In genomic region chr3:57059416-57059815, GRCh38 we compare ENCODE assay signal across 21 cellular contexts. TPM values are rescaled to one million over a fixed set of nuclear protein-coding genes. Genes with fewer than 3 reads are reported as not detected.
DNase-seq lines count a peak whose midpoint lies in the region; ATAC-seq, FAIRE-seq and TF ChIP-seq lines count a peak whose summit lies in the region.
"Had no signal": no experiment of that assay in that cellular context is flagged by ENCODE, and none has a peak within 500 bp of the region (broad histone marks: within the 10 kb centered on the region; RNA-seq: fewer than 3 reads in every experiment).

No MANE protein-coding gene starts in this region.

- H3K36me3 ChIP-seq in K562 (ENCODE audit: control insufficient read depth, insufficient read depth, low read length) (no peaks in the 10 kb centered on the region), rectal smooth muscle tissue (ENCODE audit: control insufficient read depth, insufficient read depth, low read length) (no peaks in the 10 kb centered on the region), mesenchymal stem cell (ENCODE audit: control insufficient read depth in 1 of 2, insufficient read depth in 2 of 2, low read depth in 1 of 2, low read length in 2 of 2) (peaks cover 0 to 3% of the 10 kb centered on the region in 2 experiments)
- H3K36me3 ChIP-seq: left ventricle myocardium inferior, right lobe of liver had no signal

- DNase-seq in EL: peak; percentile 56
- DNase-seq in NCI-H69 (lab: John Stamatoyannopoulos, UW): peak; percentile 3
- DNase-seq in K562 (ENCODE audit: extremely low read depth in 1 of 4, low spot score in 3 of 4): peak in 2 of 4 experiments; percentile 17 to 24
- DNase-seq in activated T-cell treated with anti-CD3 and anti-CD28 coated beads, Interleukin-2, amount 50 U/mL, for 1 hour: no peak
- no peak for DNase-seq in GM19240 (ENCODE audit: insufficient read length, low spot score)
- no peak for DNase-seq in mesenchymal stem cell
- DNase-seq: activated CD4-positive, alpha-beta T cell treated with anti-CD3 and anti-CD28 coated beads, Interleukin-2, amount 50 U/mL, for 4 hours; activated naive CD4-positive, alpha-beta T cell treated with anti-CD3 and anti-CD28 coated beads, Interleukin-2, amount 50 U/mL, for 16 hours; activated T-cell treated with anti-CD3 and anti-CD28 coated beads for 4 hours; Calu3; left ventricle myocardium inferior; NCI-H1930; right lobe of liver; stimulated activated CD4-positive, alpha-beta T cell treated with anti-CD3 and anti-CD28 coated beads, Interleukin-1b, Interleukin-23, amount 100 ng/mL, for 48 hours had no signal

- H3K23ac ChIP-seq in mesenchymal stem cell (ENCODE audit: low read length in 2 of 2): no peak overlapping the region

- TF ChIP-seq POLR2A in K562 (conservative IDR thresholded peaks at IDR 0.05): no peak

- H2BK12ac ChIP-seq in mesenchymal stem cell (ENCODE audit: low read length in 2 of 2): no peak overlapping the region

- H3K9me1 ChIP-seq in K562 (ENCODE audit: control insufficient read depth, insufficient read depth, low read length): no peaks in the 10 kb centered on the region

- no peaks in the 10 kb centered on the region for H3K79me2 ChIP-seq in K562 (ENCODE audit: control insufficient read depth, insufficient read depth, low read length)

- intact Hi-C loops in K562 (cut with micrococcal nuclease): no loop called here

- POLR2A ChIA-PET in K562 (lab: Yijun Ruan, JAX): interaction anchor here (1.0 kb wide), 1 partner anchor 51 kb away, joined by 6 read pairs; no protein-coding TSS in a partner anchor

- H3K4ac ChIP-seq in mesenchymal stem cell (ENCODE audit: low read depth in 1 of 2, low read length in 2 of 2): no peak overlapping the region

- no peak overlapping the region for H3K4me3 ChIP-seq in K562
- H3K4me3 ChIP-seq in rectal smooth muscle tissue (ENCODE audit: low read length): no peak overlapping the region
- H3K4me3 ChIP-seq in mesenchymal stem cell (ENCODE audit: insufficient read depth in 1 of 2, low read depth in 1 of 2, low read length in 2 of 2): no peak overlapping the region
- H3K4me3 ChIP-seq: left ventricle myocardium inferior, right lobe of liver had no signal

- H4K8ac ChIP-seq in mesenchymal stem cell (ENCODE audit: low read length): no peak overlapping the region

- H3K27ac ChIP-seq in K562 (ENCODE audit: extremely low read depth, low read depth, low read length) (no peak overlapping the region), rectal smooth muscle tissue (ENCODE audit: low read depth, low read length) (peak overlapping the region; percentile 48), mesenchymal stem cell (ENCODE audit: low read length, poor library complexity, severe bottlenecking) (no peak overlapping the region)
- H3K27ac ChIP-seq: right lobe of liver had no signal

- in situ Hi-C loops in K562 (cut with MboI): no loop called here

- H3K27me3 ChIP-seq in K562 (ENCODE audit: control insufficient read depth in 2 of 2, insufficient read depth in 2 of 2, low read length in 2 of 2) (no peaks in the 10 kb centered on the region), rectal smooth muscle tissue (ENCODE audit: control insufficient read depth, insufficient read depth, low read length) (no peaks in the 10 kb centered on the region), mesenchymal stem cell (ENCODE audit: control insufficient read depth in 1 of 2, insufficient read depth in 1 of 2, low read length in 2 of 2) (peaks cover 0 to 9% of the 10 kb centered on the region in 2 experiments)
- H3K27me3 ChIP-seq: right lobe of liver had no signal

- H2AFZ ChIP-seq in K562 (ENCODE audit: low read depth, low read length) (no peak overlapping the region), mesenchymal stem cell (ENCODE audit: low read depth, low read length) (no peak overlapping the region)

- H3K18ac ChIP-seq in mesenchymal stem cell (ENCODE audit: low read depth in 1 of 2, low read length in 2 of 2): no peak overlapping the region

- H2AK5ac ChIP-seq in mesenchymal stem cell (ENCODE audit: low read length, severe bottlenecking): no peak overlapping the region

- ATAC-seq in K562 (no peak), HG03095 (IDR thresholded peaks at IDR 0.05; ENCODE audit: unreplicated experiment) (no peak)

- H3K79me1 ChIP-seq in mesenchymal stem cell (replicated peaks; ENCODE audit: low read length, poor library complexity, severe bottlenecking): peaks cover 2% of the 10 kb centered on the region

- H4K91ac ChIP-seq in mesenchymal stem cell (ENCODE audit: low read length): no peak overlapping the region

- H4K20me1 ChIP-seq in K562 (replicated peaks; ENCODE audit: control insufficient read depth, insufficient read depth, low read length): no peaks in the 10 kb centered on the region

- 0% methylated on average over 1 of the region's 3 CpGs for WGBS in K562 (ENCODE audit: insufficient coverage, low coverage, missing lambda C conversion rate)
- WGBS in mesenchymal stem cell: 73% methylated on average over 3 of the region's 3 CpGs

- H2BK120ac ChIP-seq in mesenchymal stem cell (ENCODE audit: low read depth, low read length): no peak overlapping the region

- no peak overlapping the region for H2BK15ac ChIP-seq in mesenchymal stem cell (ENCODE audit: low read depth, poor library complexity, severe bottlenecking)

- H3K4me2 ChIP-seq in K562 (ENCODE audit: insufficient read depth, low read length) (no peak overlapping the region), mesenchymal stem cell (ENCODE audit: low read length, poor library complexity, severe bottlenecking) (no peak overlapping the region)

- CTCF ChIA-PET in K562 (lab: Yijun Ruan, JAX; ENCODE audit: low intra/inter-chr PET ratio): interaction anchor here (0.6 kb wide), 1 partner anchor 1197 kb away, joined by 3 read pairs; no protein-coding TSS in a partner anchor

- H3K4me1 ChIP-seq in K562 (replicated peaks in 1 of 2; ENCODE audit: control insufficient read depth in 2 of 2, insufficient read depth in 2 of 2, low read length in 2 of 2): peaks cover 0 to 7% of the 10 kb centered on the region in 2 experiments; a peak in 2 of 5 replicates
- H3K4me1 ChIP-seq in rectal smooth muscle tissue (ENCODE audit: control insufficient read depth, insufficient read depth, low read length): peaks cover 23% of the 10 kb centered on the region
- peaks cover 10% of the 10 kb centered on the region for H3K4me1 ChIP-seq in mesenchymal stem cell (ENCODE audit: control insufficient read depth, insufficient read depth, low read depth, low read length)
- H3K4me1 ChIP-seq: right lobe of liver had no signal

- TF ChIP-seq EP300 in K562 (IDR thresholded peaks at IDR 0.05; ENCODE audit: low read length): no peak

- no TSS peak for BruUV-seq in K562 (replicated peaks; lab: Mats Ljungman, UMichigan)

- H3K14ac ChIP-seq in mesenchymal stem cell (ENCODE audit: low read length in 2 of 2): no peak overlapping the region

- no peak overlapping the region for H2BK5ac ChIP-seq in mesenchymal stem cell (ENCODE audit: low read depth, low read length, poor library complexity, severe bottlenecking)

- no peak for FAIRE-seq in K562 (lab: Jason Lieb, UNC)
- FAIRE-seq: colon, TTC549 had no signal

- TF ChIP-seq RAD21 in K562 (CRISPR knock-in tag; conservative IDR thresholded peaks at IDR 0.05 in 1 of 2, IDR thresholded peaks at IDR 0.05 in 1 of 2): no peak

- H3K9me3 ChIP-seq in K562 (replicated peaks; ENCODE audit: control insufficient read depth, insufficient read depth, low read depth, low read length): no peaks in the 10 kb centered on the region
- H3K9me3 ChIP-seq in mesenchymal stem cell (ENCODE audit: control insufficient read depth, low read length): no peaks in the 10 kb centered on the region
- H3K9me3 ChIP-seq: left ventricle myocardium inferior, right lobe of liver had no signal

- H3K9ac ChIP-seq in K562 (ENCODE audit: insufficient read depth in 1 of 2, low read depth in 2 of 2, low read length in 2 of 2) (no peak overlapping the region), rectal smooth muscle tissue (ENCODE audit: low read length) (no peak overlapping the region), mesenchymal stem cell (ENCODE audit: low read length) (no peak overlapping the region)

- TF ChIP-seq CTCF in K562 (IDR thresholded peaks at IDR 0.05 in 2 of 3, conservative IDR thresholded peaks at IDR 0.05 in 1 of 3; ENCODE audit: insufficient read depth in 2 of 3, low read depth in 1 of 3, low read length in 3 of 3): no peak

TF ChIP-seq in K562, 482 proteins besides CTCF, POLR2A, EP300 and RAD21 (continues in another document):
- TF ChIP-seq, protein P1, sequence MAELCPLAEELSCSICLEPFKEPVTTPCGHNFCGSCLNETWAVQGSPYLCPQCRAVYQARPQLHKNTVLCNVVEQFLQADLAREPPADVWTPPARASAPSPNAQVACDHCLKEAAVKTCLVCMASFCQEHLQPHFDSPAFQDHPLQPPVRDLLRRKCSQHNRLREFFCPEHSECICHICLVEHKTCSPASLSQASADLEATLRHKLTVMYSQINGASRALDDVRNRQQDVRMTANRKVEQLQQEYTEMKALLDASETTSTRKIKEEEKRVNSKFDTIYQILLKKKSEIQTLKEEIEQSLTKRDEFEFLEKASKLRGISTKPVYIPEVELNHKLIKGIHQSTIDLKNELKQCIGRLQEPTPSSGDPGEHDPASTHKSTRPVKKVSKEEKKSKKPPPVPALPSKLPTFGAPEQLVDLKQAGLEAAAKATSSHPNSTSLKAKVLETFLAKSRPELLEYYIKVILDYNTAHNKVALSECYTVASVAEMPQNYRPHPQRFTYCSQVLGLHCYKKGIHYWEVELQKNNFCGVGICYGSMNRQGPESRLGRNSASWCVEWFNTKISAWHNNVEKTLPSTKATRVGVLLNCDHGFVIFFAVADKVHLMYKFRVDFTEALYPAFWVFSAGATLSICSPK (IDR thresholded peaks at IDR 0.05; ENCODE audit: borderline replicate concordance): no peak
- TF ChIP-seq ARID1B (IDR thresholded peaks at IDR 0.05) (no peak), ZFPM2 (CRISPR knock-in tag; IDR thresholded peaks at IDR 0.05) (no peak)

RNA-seq across cellular contexts. Expression of gene SPATA12, which starts 1.0 kb away (rescaled TPM):
- total RNA-seq in K562 (2011; cell fraction: chromatin; rRNA removed; ENCODE audit: low replicate concordance): not detected in 2 replicates
- total RNA-seq in K562 (2011; cell fraction: nucleolus; rRNA removed): not detected in 2 replicates
- not detected in 2 replicates for total RNA-seq in K562 (2011; cell fraction: nucleoplasm; rRNA removed)
- total RNA-seq in K562 (2014; rRNA removed): not detected in 2 replicates
- total RNA-seq in K562 (2014; rRNA removed; fragmentation: Illumina TruSeq; extraction: Trizol): not detected in 2 replicates
- total RNA-seq in K562 (2015; rRNA removed; fragmentation: Illumina TruSeq; extraction: Trizol): not detected in 2 replicates
- total RNA-seq in K562 (2021): not detected in 2 replicates
- polyA plus RNA-seq in K562 (2011; rRNA removed): not detected in 2 replicates
- not detected in 2 replicates for polyA plus RNA-seq in K562 (2011; cell fraction: cytosol; rRNA removed)
- not detected in 2 replicates for polyA plus RNA-seq in K562 (2011; cell fraction: nucleus; rRNA removed)
- polyA plus RNA-seq in K562 (2012): not detected in 2 replicates
- not detected in 2 replicates for polyA plus RNA-seq in K562 (2014; fragmentation: Illumina TruSeq; extraction: Trizol)
- not detected for polyA plus RNA-seq in K562 (2014; fragmentation: Nextera tagmentation; extraction: Ambion mirVana)
- polyA plus RNA-seq in K562 (2014; rRNA removed): not detected in 2 replicates
- polyA minus RNA-seq in K562 (2011; rRNA and poly(A)+ RNA removed): not detected in 2 replicates
- polyA minus RNA-seq in K562 (2011; cell fraction: cytosol; rRNA and poly(A)+ RNA removed): not detected in 2 replicates
- not detected in 2 replicates for polyA minus RNA-seq in K562 (2011; cell fraction: nucleus; rRNA and poly(A)+ RNA removed)
- polyA plus RNA-seq in mesenchymal stem cell (2013, experiment 1 of 2): not detected
- polyA plus RNA-seq in mesenchymal stem cell (2013, experiment 2 of 2): 0.03 TPM
- total RNA-seq: endothelial cell of umbilical vein, left ventricle myocardium inferior, NCI-H460, osteoblast had no signal

Comparison
In these comparisons a context has a peak if more than half of its experiments do, and no peak if none do; other contexts are left out.
1. DNase-seq: peak in EL (single experiment) and NCI-H69 (single experiment); none in activated T-cell treated with anti-CD3 and anti-CD28 coated beads, Interleukin-2, amount 50 U/mL, for 1 hour (single experiment), GM19240 (single experiment) and mesenchymal stem cell (single experiment).